23 cellular contexts compared by ENCODE assay signal in genomic region chr2:11109002-11109401, GRCh38.
"Had no signal": no experiment of that assay in that cellular context is flagged by ENCODE, and none has a peak within 500 bp of the region (broad histone marks: within the 10 kb centered on the region; RNA-seq: fewer than 3 reads in every experiment).

No MANE protein-coding gene starts in this region.

- H3K79me2 ChIP-seq: hepatocyte had no signal

- FAIRE-seq: colon, endothelial cell of umbilical vein, frontal cortex, keratinocyte had no signal

- H3K27ac ChIP-seq: coronary artery, dorsolateral prefrontal cortex, esophagus muscularis mucosa, foreskin keratinocyte, gastroesophageal sphincter, heart left ventricle, hepatocyte, left lung, lower lobe of right lung had no signal

- H2AFZ ChIP-seq: hepatocyte had no signal

- H3K4me2 ChIP-seq: hepatocyte had no signal

- H3K36me3 ChIP-seq: esophagus muscularis mucosa, gastroesophageal sphincter, heart left ventricle, left lung, lower lobe of right lung had no signal

- DNase-seq: dermis blood vessel endothelial cell; dorsolateral prefrontal cortex; effector CD4-positive, alpha-beta T cell; effector memory CD4-positive, alpha-beta T cell; foreskin keratinocyte; heart left ventricle; hypothalamus; immature natural killer cell; left cardiac atrium; left lung; left ventricle myocardium superior; lower lobe of right lung; mesenchymal stem cell; midbrain; naive thymus-derived CD4-positive, alpha-beta T cell had no signal

- ATAC-seq: foreskin keratinocyte; gastroesophageal sphincter; heart left ventricle; left cardiac atrium; left lung; left ventricle myocardium superior; lower lobe of right lung; naive thymus-derived CD4-positive, alpha-beta T cell had no signal

- H3K27me3 ChIP-seq: dorsolateral prefrontal cortex, foreskin keratinocyte, hepatocyte, left lung had no signal

- H3K9me3 ChIP-seq: esophagus muscularis mucosa, gastroesophageal sphincter, heart left ventricle, left lung, lower lobe of right lung had no signal

- H3K4me1 ChIP-seq: esophagus muscularis mucosa, foreskin keratinocyte, gastroesophageal sphincter, heart left ventricle, left lung, lower lobe of right lung had no signal

- H3K4me3 ChIP-seq: coronary artery, dorsolateral prefrontal cortex, esophagus muscularis mucosa, gastroesophageal sphincter, heart left ventricle, hepatocyte, left lung, lower lobe of right lung had no signal
